ENCODE assay signal across 9 cellular contexts in the genomic region with DNA sequence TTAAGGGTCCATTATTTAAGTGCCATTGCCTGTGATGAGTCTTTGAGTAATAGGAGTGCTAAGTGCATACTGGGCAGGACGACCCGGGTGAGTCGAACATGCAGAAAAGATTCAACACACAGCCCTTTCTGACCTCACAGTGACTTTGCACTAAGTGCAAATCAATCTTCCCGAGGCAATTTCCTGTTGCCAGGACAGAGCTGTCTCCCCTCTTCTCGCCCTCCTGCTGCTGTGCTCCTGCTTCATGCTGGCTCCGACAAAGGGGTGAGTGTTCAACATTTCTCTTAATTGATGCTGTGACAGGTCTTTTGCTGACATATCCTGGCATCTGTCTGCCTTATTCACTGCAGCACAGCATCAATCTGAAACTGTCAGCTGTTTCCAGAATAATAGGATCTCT. TPM values are rescaled to one million over a fixed set of nuclear protein-coding genes. Genes with fewer than 3 reads are reported as not detected.
A peak's percentile ranks its signal among the peaks of the same experiment; 100 is the strongest.
DNase-seq lines count a peak whose midpoint lies in the region; ATAC-seq, FAIRE-seq and TF ChIP-seq lines count a peak whose summit lies in the region.
"Had no signal": no experiment of that assay in that cellular context is flagged by ENCODE, and none has a peak within 500 bp of the region (broad histone marks: within the 10 kb centered on the region; RNA-seq: fewer than 3 reads in every experiment).

No MANE protein-coding gene starts in this region.

- H3K4me1 Mint-ChIP-seq in nephron = peaks cover 21% of the 10 kb centered on the region
- peaks cover 18% of the 10 kb centered on the region for H3K4me1 Mint-ChIP-seq in stimulated activated naive CD8-positive, alpha-beta T cell treated with anti-CD3 and anti-CD28 coated beads, Interleukin-15, amount 100 ng/mL, for 72 hours

- DNase-seq in EL (peak; percentile 50), NCI-H1694 (lab: John Stamatoyannopoulos, UW) (peak; percentile 90), amniotic epithelial cell (ENCODE audit: low read depth) (peak; percentile 73), NCI-H526 treated with DMSO at 0.1 percent for 48 hours (lab: John Stamatoyannopoulos, UW) (no peak), GM12892 (ENCODE audit: insufficient read length) (no peak), T-helper 9 cell (no peak)
- no peak for DNase-seq in stimulated activated naive CD8-positive, alpha-beta T cell treated with anti-CD3 and anti-CD28 coated beads, Interleukin-15, amount 100 ng/mL, for 72 hours
- DNase-seq: activated CD4-positive, CD25-positive, alpha-beta regulatory T cell treated with anti-CD3 and anti-CD28 coated beads, Interleukin-2, amount 50 U/mL, for 72 hours had no signal

- H3K27me3 Mint-ChIP-seq in nephron (ENCODE audit: low read depth) = peaks cover 14% of the 10 kb centered on the region
- H3K27me3 Mint-ChIP-seq in stimulated activated naive CD8-positive, alpha-beta T cell treated with anti-CD3 and anti-CD28 coated beads, Interleukin-15, amount 100 ng/mL, for 72 hours = no peaks in the 10 kb centered on the region

- H3K9me3 Mint-ChIP-seq in nephron = no peaks in the 10 kb centered on the region
- no peaks in the 10 kb centered on the region for H3K9me3 Mint-ChIP-seq in stimulated activated naive CD8-positive, alpha-beta T cell treated with anti-CD3 and anti-CD28 coated beads, Interleukin-15, amount 100 ng/mL, for 72 hours

- TF ChIP-seq CTCF in nephron (IDR thresholded peaks at IDR 0.05; ENCODE audit: unreplicated experiment in 3 of 3) = no peak

- no peak for TF ChIP-seq POLR2A in GM12892 (IDR thresholded peaks at IDR 0.05; ENCODE audit: low read depth, low read length)

- FAIRE-seq in GM12892 (lab: Jason Lieb, UNC) = no peak

- no peak overlapping the region for H3K4me3 Mint-ChIP-seq in nephron
- H3K4me3 Mint-ChIP-seq in stimulated activated naive CD8-positive, alpha-beta T cell treated with anti-CD3 and anti-CD28 coated beads, Interleukin-15, amount 100 ng/mL, for 72 hours = no peak overlapping the region

- H3K36me3 Mint-ChIP-seq in nephron (ENCODE audit: low read depth) = no peaks in the 10 kb centered on the region

- no peak for ATAC-seq in stimulated activated naive CD8-positive, alpha-beta T cell treated with anti-CD3 and anti-CD28 coated beads, Interleukin-15, amount 100 ng/mL, for 72 hours

- peak overlapping the region; percentile 65 to 78 (median 72) for H3K27ac Mint-ChIP-seq in nephron
- H3K27ac Mint-ChIP-seq in stimulated activated naive CD8-positive, alpha-beta T cell treated with anti-CD3 and anti-CD28 coated beads, Interleukin-15, amount 100 ng/mL, for 72 hours = no peak overlapping the region

RNA-seq across cellular contexts. Expression of a gene that starts 42.0 kb away (rescaled TPM):
- not detected for polyA plus RNA-seq in GM12892 (2012; ENCODE audit: missing spikeins)

Comparison
In these comparisons a context has a peak if more than half of its experiments do, and no peak if none do; other contexts are left out.
1. DNase-seq: peak in EL (single experiment), NCI-H1694 (single experiment) and amniotic epithelial cell (single experiment); none in NCI-H526 treated with DMSO at 0.1 percent for 48 hours (single experiment), GM12892 (single experiment), T-helper 9 cell (single experiment) and stimulated activated naive CD8-positive, alpha-beta T cell treated with anti-CD3 and anti-CD28 coated beads, Interleukin-15, amount 100 ng/mL, for 72 hours (0 of 2).
2. H3K27ac Mint-ChIP-seq: peak in nephron (3 of 3); none in stimulated activated naive CD8-positive, alpha-beta T cell treated with anti-CD3 and anti-CD28 coated beads, Interleukin-15, amount 100 ng/mL, for 72 hours (0 of 2).